Comparison of ENCODE assay signal across 9 cellular contexts in the genomic region with DNA sequence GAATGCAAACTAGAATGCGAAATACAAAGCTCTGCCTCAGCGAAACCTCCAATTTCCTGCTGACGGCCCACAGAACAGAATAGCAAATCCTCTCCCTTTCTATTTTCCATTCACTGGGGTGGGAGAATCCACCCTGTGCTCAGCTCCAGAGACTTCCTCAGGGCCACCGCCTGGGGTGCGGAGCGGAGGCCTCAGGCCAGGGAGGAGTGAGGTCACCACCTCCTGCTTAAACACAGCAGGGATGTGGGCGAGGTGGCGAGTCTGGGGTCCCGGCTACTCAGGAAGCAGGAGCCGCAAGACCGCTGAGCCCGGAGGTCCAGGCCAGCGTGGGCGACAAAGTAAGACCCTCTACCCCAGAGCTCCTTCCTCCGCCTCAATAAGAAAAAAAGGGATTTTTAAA. TPM values are rescaled to one million over a fixed set of nuclear protein-coding genes. Genes with fewer than 3 reads are reported as not detected.
DNase-seq lines count a peak whose midpoint lies in the region; ATAC-seq and TF ChIP-seq lines count a peak whose summit lies in the region.
"Had no signal": no experiment of that assay in that cellular context is flagged by ENCODE, and none has a peak within 500 bp of the region (broad histone marks: within the 10 kb centered on the region; RNA-seq: fewer than 3 reads in every experiment).

No MANE protein-coding gene starts in this region.

- DNase-seq in DND-41 (no peak), T-cell (no peak), fibroblast of the aortic adventitia (ENCODE audit: low read depth) (no peak), progenitor cell of endocrine pancreas (ENCODE audit: low spot score, unreplicated experiment) (no peak), NCI-H446 (lab: John Stamatoyannopoulos, UW) (no peak), NCI-H2081 (lab: John Stamatoyannopoulos, UW) (no peak), midbrain (lab: John Stamatoyannopoulos, UW) (no peak), NCI-H1930 (lab: John Stamatoyannopoulos, UW) (no peak)
- DNase-seq: KBM-7 had no signal

- peaks cover 43% of the 10 kb centered on the region for H3K79me2 ChIP-seq in DND-41 (ENCODE audit: insufficient read depth, low read length)

- TF ChIP-seq CTCF in DND-41 (IDR thresholded peaks at IDR 0.05; ENCODE audit: borderline replicate concordance, extremely low read depth, low read length, poor library complexity, severe bottlenecking) (no peak), fibroblast of the aortic adventitia (IDR thresholded peaks at IDR 0.05; ENCODE audit: insufficient read depth, low read length) (no peak), progenitor cell of endocrine pancreas (IDR thresholded peaks at IDR 0.05; ENCODE audit: unreplicated experiment) (no peak)

- H2AFZ ChIP-seq in DND-41 (ENCODE audit: low read depth, low read length), result peak overlapping the region; percentile 88

- H3K9me3 ChIP-seq in DND-41 (ENCODE audit: insufficient read depth, low read length, severe bottlenecking), result no peaks in the 10 kb centered on the region

- peak overlapping the region; percentile 75 for H3K27ac ChIP-seq in DND-41 (ENCODE audit: low read length)

- CTCF ChIA-PET in T-cell (lab: Charles Lee), result no interaction called here

- H3K36me3 Mint-ChIP-seq in T-cell (peaks cover 16% of the 10 kb centered on the region), progenitor cell of endocrine pancreas (ENCODE audit: insufficient read depth) (peaks cover 3% of the 10 kb centered on the region)

- H3K4me2 ChIP-seq in DND-41 (ENCODE audit: insufficient read depth, low read length), result peak overlapping the region; percentile 86

- peak overlapping the region; percentile 70 to 75; a peak in 3 of 4 replicates for H3K4me3 ChIP-seq in DND-41 (ENCODE audit: low read depth in 1 of 2, low read length in 2 of 2)
- peak overlapping the region; percentile 92 for H3K4me3 ChIP-seq in fibroblast of the aortic adventitia (ENCODE audit: low read depth, low read length)

- H3K4me3 Mint-ChIP-seq in T-cell, result peak overlapping the region; percentile 88 to 90 (median 89)
- H3K4me3 Mint-ChIP-seq in progenitor cell of endocrine pancreas (ENCODE audit: low read depth), result peak overlapping the region; percentile 89

- peaks cover 29% of the 10 kb centered on the region for H3K4me1 ChIP-seq in DND-41 (ENCODE audit: insufficient read depth, low read length)

- H3K27ac Mint-ChIP-seq in T-cell (peak overlapping the region in 1 of 2 donors; percentile 91), progenitor cell of endocrine pancreas (peak overlapping the region; percentile 98)

- POLR2A ChIA-PET in T-cell (lab: Charles Lee), result no interaction called here

- peaks cover 6% of the 10 kb centered on the region; the same call in 1 of the 2 replicates for H4K20me1 ChIP-seq in DND-41 (ENCODE audit: insufficient read depth, low read length)

- ATAC-seq in DND-41 (ENCODE audit: insufficient read depth, low read depth) (no peak), T-cell (replicated peaks in 1 of 4) (no peak)

- H3K9me3 Mint-ChIP-seq in T-cell (peaks cover 0 to 4% (median 2%) of the 10 kb centered on the region in 3 donors), progenitor cell of endocrine pancreas (ENCODE audit: low read depth) (no peaks in the 10 kb centered on the region)

- H3K36me3 ChIP-seq in DND-41 (ENCODE audit: insufficient read depth, low read length), result peaks cover 14% of the 10 kb centered on the region

- peak overlapping the region; percentile 77 for H3K9ac ChIP-seq in DND-41 (ENCODE audit: low read depth, low read length)

- H3K4me1 Mint-ChIP-seq in T-cell, result peaks cover 13 to 26% (median 21%) of the 10 kb centered on the region in 3 donors
- peaks cover 21% of the 10 kb centered on the region for H3K4me1 Mint-ChIP-seq in progenitor cell of endocrine pancreas (ENCODE audit: low read depth)

- no peaks in the 10 kb centered on the region for H3K27me3 Mint-ChIP-seq in T-cell
- no peaks in the 10 kb centered on the region for H3K27me3 Mint-ChIP-seq in progenitor cell of endocrine pancreas

- no peaks in the 10 kb centered on the region for H3K27me3 ChIP-seq in DND-41 (ENCODE audit: insufficient read depth, low read length, poor library complexity)

RNA-seq across cellular contexts. Expression of a gene that starts 0.7 kb away (rescaled TPM):
- total RNA-seq in T-cell (10 to 100 TPM in 2 of 5 donors, 1 to 10 TPM in 3; 9.1 to 20.5 (median 9.7) TPM), fibroblast of the aortic adventitia (ENCODE audit: low replicate concordance) (7.3 and 12.0 TPM in 2 replicates), progenitor cell of endocrine pancreas (43.9 and 50.0 TPM in 2 replicates)

RNA-seq across cellular contexts. Expression of a gene that starts 25.1 kb away (rescaled TPM):
- 1 to 10 TPM; 2.7 to 5.6 (median 4.5) TPM for total RNA-seq in T-cell
- total RNA-seq in fibroblast of the aortic adventitia (ENCODE audit: low replicate concordance), result 0.82 and 4.7 TPM in 2 replicates
- 16.0 and 16.8 TPM in 2 replicates for total RNA-seq in progenitor cell of endocrine pancreas

RNA-seq across cellular contexts. Expression of a gene that starts 40.7 kb away (rescaled TPM):
- 10 to 100 TPM; 14.5 to 23.6 (median 18.3) TPM for total RNA-seq in T-cell
- 8.5 and 15.9 TPM in 2 replicates for total RNA-seq in fibroblast of the aortic adventitia (ENCODE audit: low replicate concordance)
- total RNA-seq in progenitor cell of endocrine pancreas, result 35.6 and 38.8 TPM in 2 replicates
